In genomic region chr3:167380004-167380689, GRCh38 we compare ENCODE assay signal across 8 cellular contexts. TPM values are rescaled to one million over a fixed set of nuclear protein-coding genes. Genes with fewer than 3 reads are reported as not detected.
DNase-seq lines count a peak whose midpoint lies in the region; ATAC-seq and TF ChIP-seq lines count a peak whose summit lies in the region.

TSS of gene ZBBX (minus strand) at chr3:167380297. CDS start at chr3:167372901, 7,396 bp downstream.

- DNase-seq in NCI-H1092 treated with DMSO at 0.1 percent for 48 hours (lab: John Stamatoyannopoulos, UW) (peak; percentile 82), SKM-1 (lab: John Stamatoyannopoulos, UW; ENCODE audit: unreplicated experiment) (peak; percentile 65), cardiac septum (ENCODE audit: low spot score) (peak; percentile 87), pons (ENCODE audit: low spot score) (peak; percentile 90), type B pancreatic cell (ENCODE audit: extremely low spot score, unreplicated experiment) (peak; percentile 93)

- no peaks in the 10 kb centered on the region for H3K9me3 Mint-ChIP-seq in activated naive CD8-positive, alpha-beta T cell (ENCODE audit: low read depth)
- no peaks in the 10 kb centered on the region for H3K9me3 Mint-ChIP-seq in type B pancreatic cell

- no peak within 1 kb of the TSS for H3K27ac Mint-ChIP-seq in activated naive CD8-positive, alpha-beta T cell
- H3K27ac Mint-ChIP-seq in type B pancreatic cell: peak within 1 kb of the TSS; percentile 39

- ATAC-seq in HG02623 (IDR thresholded peaks at IDR 0.05; ENCODE audit: unreplicated experiment): peak; percentile 100

- peak; percentile 97 for TF ChIP-seq CTCF in type B pancreatic cell (conservative IDR thresholded peaks at IDR 0.05)

- intact Hi-C loops in cardiac septum (cut with DNase I): no loop called here

- peaks cover 8% of the 10 kb centered on the region for H3K4me1 Mint-ChIP-seq in activated naive CD8-positive, alpha-beta T cell (ENCODE audit: low read depth)
- H3K4me1 Mint-ChIP-seq in type B pancreatic cell (ENCODE audit: unreplicated experiment): peaks cover 10% of the 10 kb centered on the region

- H3K4me3 ChIP-seq in GM08714 (ENCODE audit: low read length): peak within 1 kb of the TSS; percentile 5; the same call in 1 of the 2 replicates

- no peaks in the 10 kb centered on the region for H3K36me3 Mint-ChIP-seq in activated naive CD8-positive, alpha-beta T cell
- H3K36me3 Mint-ChIP-seq in type B pancreatic cell: no peaks in the 10 kb centered on the region

- peaks cover 6% of the 10 kb centered on the region for H3K27me3 Mint-ChIP-seq in activated naive CD8-positive, alpha-beta T cell
- peaks cover 5% of the 10 kb centered on the region for H3K27me3 Mint-ChIP-seq in type B pancreatic cell

- H3K4me3 Mint-ChIP-seq in activated naive CD8-positive, alpha-beta T cell: peak within 1 kb of the TSS; percentile 85
- peak within 1 kb of the TSS; percentile 94 for H3K4me3 Mint-ChIP-seq in type B pancreatic cell

RNA-seq across cellular contexts. Expression of gene ZBBX, which starts in this region (rescaled TPM):
- 0.78 TPM for total RNA-seq in cardiac septum
- 1.0 and 3.8 TPM in 2 replicates for total RNA-seq in type B pancreatic cell (ENCODE audit: low replicate concordance)

Comparison
In these comparisons a context has a peak if more than half of its experiments do, and no peak if none do; other contexts are left out.
1. Peak in every context shown above with its lines: DNase-seq, ATAC-seq and H3K4me3 ChIP-seq.
2. Peak in DNase-seq in cardiac septum; RNA of the gene not detected or under 1 TPM.